Comparison of ENCODE assay signal across 8 cellular contexts in the genomic region with DNA sequence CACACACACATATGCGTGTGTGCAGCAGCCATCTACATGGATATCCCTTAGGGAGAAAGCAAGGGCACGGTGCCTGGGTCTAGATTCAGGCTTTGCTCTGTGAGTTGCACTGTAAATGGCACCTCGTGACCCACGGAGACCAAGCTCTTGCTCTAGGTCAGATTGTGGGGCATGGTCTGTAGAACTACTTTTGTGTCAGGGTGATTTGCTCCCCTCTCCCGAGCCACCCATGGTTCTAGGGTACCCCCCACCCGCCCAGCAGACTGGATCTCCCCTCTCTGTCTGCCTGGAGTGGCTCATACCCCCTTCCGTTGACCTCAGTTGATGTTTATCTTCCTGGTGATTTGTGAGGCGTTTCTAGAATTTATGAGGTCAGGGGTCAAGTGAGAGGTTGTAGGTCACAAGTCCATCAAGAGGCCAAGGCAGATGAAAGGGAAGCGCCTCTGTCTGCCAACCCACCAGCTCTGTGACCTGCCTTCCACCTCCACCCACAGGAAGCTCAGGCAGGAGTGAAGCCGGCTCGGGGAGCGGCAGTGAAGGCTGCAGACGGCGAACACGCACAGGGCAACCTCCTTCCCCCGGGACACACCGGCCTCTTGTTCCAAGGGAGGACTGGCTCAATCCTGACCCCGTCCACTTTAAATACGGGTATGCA.
DNase-seq lines count a peak whose midpoint lies in the region; ATAC-seq and TF ChIP-seq lines count a peak whose summit lies in the region.

No MANE protein-coding gene starts in this region.

- peaks cover 3% of the 10 kb centered on the region for H3K9me3 Mint-ChIP-seq in nephron

- peak overlapping the region in 1 of 3 experiments; percentile 70 for H3K27ac Mint-ChIP-seq in nephron

- H3K27me3 Mint-ChIP-seq in nephron (ENCODE audit: low read depth) = peaks cover 48% of the 10 kb centered on the region

- ATAC-seq in HG03469 (IDR thresholded peaks at IDR 0.05; ENCODE audit: unreplicated experiment) = no peak

- H3K36me3 Mint-ChIP-seq in nephron (ENCODE audit: low read depth) = peaks cover 3% of the 10 kb centered on the region

- peaks cover 51% of the 10 kb centered on the region for H3K4me1 Mint-ChIP-seq in nephron

- no peak for TF ChIP-seq CTCF in nephron (IDR thresholded peaks at IDR 0.05; ENCODE audit: unreplicated experiment in 3 of 3)

- peak overlapping the region; percentile 22 to 36 (median 29) for H3K4me3 Mint-ChIP-seq in nephron

- DNase-seq in GDM1 (lab: John Stamatoyannopoulos, UW) (peak; percentile 67), NCI-H69 (lab: John Stamatoyannopoulos, UW) (peak; percentile 71), NCI-H524 (lab: John Stamatoyannopoulos, UW) (no peak), AG20443 (ENCODE audit: low spot score) (no peak), cerebellum (ENCODE audit: low spot score) (no peak)
- peak; percentile 39 for DNase-seq in activated naive CD4-positive, alpha-beta T cell treated with Interleukin-2 at 50 U/mL for 16 hours

Comparison
In these comparisons a context has a peak if more than half of its experiments do, and no peak if none do; other contexts are left out.
1. DNase-seq: peak in GDM1 (single experiment), NCI-H69 (single experiment) and activated naive CD4-positive, alpha-beta T cell treated with Interleukin-2 at 50 U/mL for 16 hours (single experiment); none in NCI-H524 (0 of 2), AG20443 (single experiment) and cerebellum (single experiment).